8 cellular contexts compared by ENCODE assay signal in the genomic region with DNA sequence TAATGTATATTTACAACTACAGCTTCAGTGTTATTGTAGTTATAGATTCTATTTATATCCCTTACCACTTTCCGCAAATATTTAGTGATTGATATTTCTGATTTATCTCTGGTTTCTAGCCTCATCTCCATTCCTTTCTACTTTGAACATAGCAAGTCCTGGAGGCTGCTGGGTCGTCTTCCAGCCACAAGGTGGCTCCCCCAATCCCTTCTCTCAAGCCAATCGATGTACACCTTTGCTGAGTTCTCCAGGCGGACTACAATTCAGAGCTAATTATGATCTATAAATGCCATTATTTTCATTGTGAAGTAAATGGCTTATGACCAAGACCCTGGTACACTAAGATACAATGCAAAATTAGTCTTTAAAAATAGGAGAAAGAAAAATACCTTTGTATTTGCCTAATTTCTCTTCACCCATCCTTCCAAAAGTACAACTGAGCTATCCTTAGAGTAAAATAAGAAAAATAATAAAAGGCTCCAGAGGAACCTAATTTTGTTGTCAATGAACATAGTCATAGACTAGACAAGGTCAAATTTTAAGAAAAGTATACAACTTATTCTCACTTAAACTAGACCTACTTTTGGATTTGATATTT.
DNase-seq lines count a peak whose midpoint lies in the region; ATAC-seq, FAIRE-seq and TF ChIP-seq lines count a peak whose summit lies in the region.

No MANE protein-coding gene starts in this region.

- no peaks in the 10 kb centered on the region for H3K36me3 ChIP-seq in tibial artery

- H3K27ac Mint-ChIP-seq in natural killer cell, result peak overlapping the region; percentile 27 to 60

- peak; percentile 96 for TF ChIP-seq CTCF in AG04450 (IDR thresholded peaks at IDR 0.05; ENCODE audit: low read depth, low read length)
- TF ChIP-seq CTCF in natural killer cell (IDR thresholded peaks at IDR 0.05), result peak; percentile 82
- TF ChIP-seq CTCF in tibial artery (IDR thresholded peaks at IDR 0.05), result peak; percentile 60 to 71

- peak; percentile 87 for FAIRE-seq in GM18507 (lab: Jason Lieb, UNC)

- H3K4me3 ChIP-seq in AG04450 (ENCODE audit: low read depth, low read length) (no peak overlapping the region), tibial artery (no peak overlapping the region)

- H3K27ac ChIP-seq in AG04450 (ENCODE audit: low read depth, low read length), result no peak overlapping the region
- no peak overlapping the region for H3K27ac ChIP-seq in epithelial cell of prostate
- H3K27ac ChIP-seq in tibial artery, result no peak overlapping the region

- no peaks in the 10 kb centered on the region for H3K9me3 Mint-ChIP-seq in natural killer cell

- POLR2A ChIA-PET in AG04450 (lab: Yijun Ruan, JAX), result no interaction called here

- H3K27me3 ChIP-seq in AG04450 (ENCODE audit: control insufficient read depth, insufficient read depth, low read length) (peaks cover 51% of the 10 kb centered on the region), tibial artery (peaks cover 0 to 66% of the 10 kb centered on the region in 2 donors)

- H3K4me1 ChIP-seq in tibial artery, result no peaks in the 10 kb centered on the region

- H3K4me1 Mint-ChIP-seq in natural killer cell, result peaks cover 57 to 58% of the 10 kb centered on the region in 2 donors

- H3K9me3 ChIP-seq in AG04450 (ENCODE audit: control insufficient read depth, insufficient read depth, low read length) (no peaks in the 10 kb centered on the region), tibial artery (no peaks in the 10 kb centered on the region)

- H3K4me3 Mint-ChIP-seq in natural killer cell, result no peak overlapping the region

- no peaks in the 10 kb centered on the region for H3K27me3 Mint-ChIP-seq in natural killer cell (ENCODE audit: low read depth in 2 of 2)

- CTCF ChIA-PET in AG04450 (lab: Charles Lee), result interaction anchor here (0.5 to 2.7 kb wide), 38 partner anchors 15 to 1333 kb away, joined by 3 to 41 read pairs (median 5); a partner anchor contains a TSS

- DNase-seq in AG04450 (ENCODE audit: low read depth, low spot score) (peak; percentile 32), GM18507 (ENCODE audit: extremely low spot score, insufficient read length, low read depth) (no peak), NCI-H345 (lab: John Stamatoyannopoulos, UW) (peak; percentile 68), epithelial cell of prostate (ENCODE audit: low read depth, low spot score) (peak; percentile 12), natural killer cell (peak; percentile 29), tibial artery (peak; percentile 29 to 48)
- peak; percentile 41 to 53 for DNase-seq in activated CD4-positive, alpha-beta T cell treated with anti-CD3 and anti-CD28 coated beads, Interleukin-2, amount 50 U/mL, for 48 hours

- ATAC-seq in natural killer cell (peak; percentile 65 to 93 (median 86)), HG03521 (IDR thresholded peaks at IDR 0.05; ENCODE audit: unreplicated experiment) (no peak)

- intact Hi-C loops in natural killer cell (cut with micrococcal nuclease) (no loop called here), tibial artery (cut with DNase I; ENCODE audit: low total_unique reads) (no loop called here)

- no peaks in the 10 kb centered on the region for H3K36me3 Mint-ChIP-seq in natural killer cell
